ENCODE assay signal across 30 cellular contexts in the genomic region with DNA sequence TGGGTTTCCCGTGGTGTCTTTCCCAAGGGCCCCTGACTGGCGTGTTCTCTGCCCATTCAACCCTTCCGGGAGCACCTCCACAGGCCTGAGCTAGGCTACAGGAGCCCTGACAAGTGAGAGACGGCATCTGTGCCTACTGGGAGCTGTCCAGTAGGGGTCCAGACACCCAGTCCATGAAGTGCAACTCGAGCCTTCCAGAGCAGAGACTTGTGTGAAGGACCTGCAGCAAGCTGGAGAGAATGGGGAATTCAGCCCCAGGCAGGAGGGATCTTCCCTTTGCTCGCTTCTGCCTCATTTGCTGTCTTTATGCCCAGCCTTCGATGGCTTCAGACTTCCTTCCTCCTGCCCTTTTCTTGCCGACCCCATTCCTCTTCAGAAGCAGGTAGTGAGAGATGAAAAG.
A peak's percentile ranks its signal among the peaks of the same experiment; 100 is the strongest.
DNase-seq lines count a peak whose midpoint lies in the region; ATAC-seq and TF ChIP-seq lines count a peak whose summit lies in the region.
"Had no signal": no experiment of that assay in that cellular context is flagged by ENCODE, and none has a peak within 500 bp of the region (broad histone marks: within the 10 kb centered on the region; RNA-seq: fewer than 3 reads in every experiment).

No MANE protein-coding gene starts in this region.

- H3K4me3 ChIP-seq in AG04450 (ENCODE audit: low read depth, low read length) (no peak overlapping the region), esophagus muscularis mucosa (no peak overlapping the region), HAP-1 (no peak overlapping the region)
- H3K4me3 ChIP-seq: heart left ventricle, prostate gland, uterus had no signal

- peaks cover 2% of the 10 kb centered on the region for H3K27me3 ChIP-seq in AG04450 (ENCODE audit: control insufficient read depth, insufficient read depth, low read length)
- no peaks in the 10 kb centered on the region for H3K27me3 ChIP-seq in esophagus muscularis mucosa
- H3K27me3 ChIP-seq in HAP-1 (ENCODE audit: low read depth): no peaks in the 10 kb centered on the region
- H3K27me3 ChIP-seq: brain microvascular endothelial cell, neutrophil, uterus had no signal

- H3K27ac ChIP-seq in AG04450 (ENCODE audit: low read depth, low read length) (no peak overlapping the region), esophagus muscularis mucosa (replicated peaks in 1 of 4) (no peak overlapping the region)
- H3K27ac ChIP-seq: brain microvascular endothelial cell, C4-2B, heart left ventricle, neutrophil, prostate gland, uterus had no signal

- no peaks in the 10 kb centered on the region for H3K9me3 ChIP-seq in AG04450 (ENCODE audit: control insufficient read depth, insufficient read depth, low read length)
- no peaks in the 10 kb centered on the region for H3K9me3 ChIP-seq in esophagus muscularis mucosa
- no peaks in the 10 kb centered on the region; the same call in 1 of the 2 replicates for H3K9me3 ChIP-seq in HAP-1
- H3K9me3 ChIP-seq: Caco-2, heart left ventricle, neutrophil, prostate gland, uterus had no signal

- POLR2A ChIA-PET in AG04450 (lab: Yijun Ruan, JAX): no interaction called here

- no peak for TF ChIP-seq EP300 in esophagus muscularis mucosa (IDR thresholded peaks at IDR 0.05)

- intact Hi-C loops in esophagus muscularis mucosa (cut with DNase I): no loop called here

- CTCF ChIA-PET in AG04450 (lab: Charles Lee): interaction anchor here (0.7 kb wide), 1 partner anchor 360 kb away, joined by 3 read pairs; no protein-coding TSS in a partner anchor

- WGBS in esophagus muscularis mucosa: 67% methylated on average over 7 of the region's 8 CpGs

- ATAC-seq in GM21528 (IDR thresholded peaks at IDR 0.05; ENCODE audit: low FRiP score, unreplicated experiment): no peak
- ATAC-seq: heart left ventricle, left lobe of liver, Panc1 had no signal

- TF ChIP-seq CTCF in AG04450 (IDR thresholded peaks at IDR 0.05; ENCODE audit: low read depth, low read length) (peak; percentile 11; the same call in 1 of the 2 replicates), esophagus muscularis mucosa (IDR thresholded peaks at IDR 0.05) (no peak)

- no peaks in the 10 kb centered on the region for H3K36me3 ChIP-seq in esophagus muscularis mucosa
- no peaks in the 10 kb centered on the region for H3K36me3 ChIP-seq in HAP-1 (replicated peaks)
- H3K36me3 ChIP-seq: brain microvascular endothelial cell, heart left ventricle, neutrophil, prostate gland, uterus had no signal

- DNase-seq in AG04450 (ENCODE audit: low read depth, low spot score) (no peak), Daoy (ENCODE audit: low read depth) (peak; percentile 42), NCI-H345 (lab: John Stamatoyannopoulos, UW) (peak; percentile 24), esophagus muscularis mucosa (ENCODE audit: extremely low spot score) (peak; percentile 66), HAP-1 (ENCODE audit: low spot score in 2 of 2) (no peak), SW 1271 (lab: John Stamatoyannopoulos, UW) (no peak)
- no peak for DNase-seq in activated CD4-positive, CD25-positive, alpha-beta regulatory T cell treated with anti-CD3 and anti-CD28 coated beads, Interleukin-2, amount 50 U/mL, for 72 hours
- DNase-seq: activated B cell treated with CpG ODN at 0.5 μM for 24 hours; activated CD4-positive, alpha-beta T cell treated with anti-CD3 and anti-CD28 coated beads, Interleukin-2, amount 50 U/mL, for 48 hours; activated CD8-positive, alpha-beta memory T cell treated with anti-CD3 and anti-CD28 coated beads, Interleukin-2, amount 50 U/mL, for 4 hours; activated naive CD4-positive, alpha-beta T cell treated with anti-CD3 and anti-CD28 coated beads, Interleukin-2, amount 10 ng/mL, durations not matched to agents 7 days and 5 days; amniotic stem cell; brain microvascular endothelial cell; effector CD8-positive, alpha-beta T cell; foreskin fibroblast; heart left ventricle; KBM-7; MM.1S; NCI-H2029 treated with DMSO at 0.1 percent for 48 hours; NCI-H446 treated with DMSO at 0.1 percent for 48 hours; SHP77 treated with DMSO at 0.1 percent for 48 hours; stimulated activated naive CD4-positive, alpha-beta T cell; uterus had no signal

- H3K4me1 ChIP-seq in esophagus muscularis mucosa: no peaks in the 10 kb centered on the region
- H3K4me1 ChIP-seq in HAP-1: no peaks in the 10 kb centered on the region
- H3K4me1 ChIP-seq: Caco-2, heart left ventricle, prostate gland, uterus had no signal

- in situ Hi-C loops in HAP-1 (cut with MboI; ENCODE audit: low sequenced_read_pairs): no loop called here

- no peak for TF ChIP-seq POLR2A in esophagus muscularis mucosa (IDR thresholded peaks at IDR 0.05; ENCODE audit: low read depth)

Comparison
In these comparisons a context has a peak if more than half of its experiments do, and no peak if none do; other contexts are left out.
1. DNase-seq: peak in Daoy (single experiment), NCI-H345 (single experiment) and esophagus muscularis mucosa (single experiment); none in AG04450 (single experiment), HAP-1 (0 of 2), activated CD4-positive, CD25-positive, alpha-beta regulatory T cell treated with anti-CD3 and anti-CD28 coated beads, Interleukin-2, amount 50 U/mL, for 72 hours (single experiment) and SW 1271 (0 of 2).